In the genomic region with DNA sequence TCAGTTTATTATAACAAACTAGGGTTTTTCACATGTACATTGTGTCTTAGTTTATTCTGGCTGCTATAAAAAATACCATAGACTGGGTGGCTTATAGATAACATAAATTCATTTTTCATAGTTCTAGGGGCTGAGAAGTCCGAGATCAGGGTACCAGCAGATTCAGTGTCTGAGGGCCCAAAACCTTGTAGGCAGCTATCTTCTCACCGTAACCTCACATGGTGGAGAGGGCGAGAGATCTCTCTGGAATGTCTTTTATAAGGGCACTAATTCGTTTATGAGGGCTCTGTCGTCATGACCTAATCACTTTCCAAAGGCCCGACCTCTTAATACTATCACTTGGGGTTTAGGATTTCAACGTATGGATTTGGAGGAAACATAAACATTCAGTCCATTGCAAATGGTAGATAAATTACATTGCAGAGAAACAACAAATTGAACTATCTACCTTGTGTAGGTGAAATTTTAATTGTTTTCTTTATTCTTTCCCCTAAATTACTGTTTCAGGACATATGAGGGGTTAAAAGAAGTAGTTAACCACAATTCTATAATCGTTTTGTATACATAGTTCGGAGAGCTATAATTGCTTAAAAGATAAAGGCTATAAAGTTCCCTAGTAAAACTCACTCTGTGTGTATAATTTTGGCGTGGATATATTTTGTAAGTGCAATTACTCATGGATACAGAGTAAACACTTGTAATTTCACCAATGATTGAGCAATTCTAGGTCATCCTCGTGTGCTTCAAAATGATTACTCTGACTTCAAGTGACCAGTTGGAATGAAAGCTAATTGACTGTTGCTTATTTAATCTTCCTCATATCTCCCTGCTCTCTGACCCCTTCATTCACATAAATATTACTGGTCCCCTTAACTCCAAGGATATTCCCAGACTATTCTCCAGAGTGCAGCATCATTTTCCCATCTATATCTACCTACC, we compare ENCODE assay signal across 23 cellular contexts.
DNase-seq lines count a peak whose midpoint lies in the region; ATAC-seq, FAIRE-seq and TF ChIP-seq lines count a peak whose summit lies in the region.
"Had no signal": no experiment of that assay in that cellular context is flagged by ENCODE, and none has a peak within 500 bp of the region (broad histone marks: within the 10 kb centered on the region; RNA-seq: fewer than 3 reads in every experiment).

No MANE protein-coding gene starts in this region.

- H3K9ac ChIP-seq in astrocyte (ENCODE audit: low read length): no peak overlapping the region

- CTCF ChIA-PET in HEK293 (lab: Yijun Ruan, JAX): interaction anchor here (1.2 to 1.3 kb wide), 3 partner anchors 11 to 175 kb away, joined by 3 to 5 read pairs (median 3); no protein-coding TSS in a partner anchor

- peak overlapping the region; percentile 76 for H3K27ac ChIP-seq in HEK293 (ENCODE audit: extremely low read depth, low read depth, low read length)
- no peak overlapping the region for H3K27ac ChIP-seq in astrocyte (ENCODE audit: low read depth, low read length)
- H3K27ac ChIP-seq in right lobe of liver: no peak overlapping the region
- H3K27ac ChIP-seq: Peyer's patch, upper lobe of right lung had no signal

- no peak overlapping the region for H2AFZ ChIP-seq in astrocyte (ENCODE audit: low read depth, low read length)

- no peak overlapping the region for H3K4me3 ChIP-seq in HEK293 (ENCODE audit: low read depth, low read length)
- H3K4me3 ChIP-seq in astrocyte (ENCODE audit: insufficient read depth, low read depth, low read length): no peak overlapping the region
- no peak overlapping the region for H3K4me3 ChIP-seq in right lobe of liver
- H3K4me3 ChIP-seq: Peyer's patch, upper lobe of right lung had no signal

- no peaks in the 10 kb centered on the region for H3K9me3 ChIP-seq in HEK293 (ENCODE audit: control insufficient read depth, insufficient read depth, low read depth, low read length)
- H3K9me3 ChIP-seq in astrocyte (ENCODE audit: insufficient read depth, low read depth, low read length): no peaks in the 10 kb centered on the region
- H3K9me3 ChIP-seq in right lobe of liver: no peaks in the 10 kb centered on the region
- H3K9me3 ChIP-seq: Peyer's patch, upper lobe of right lung had no signal

- no peak for TF ChIP-seq POLR2A in right lobe of liver (IDR thresholded peaks at IDR 0.05)

- 52% methylated on average over 10 of the region's 11 CpGs for WGBS in right lobe of liver (ENCODE audit: insufficient coverage, low coverage, low lambda C conversion rate, missing lambda C conversion rate)

- ATAC-seq in right lobe of liver (peak; percentile 63 to 98 (median 78)), HG03457 (IDR thresholded peaks at IDR 0.05; ENCODE audit: unreplicated experiment) (no peak), HG02623 (IDR thresholded peaks at IDR 0.05; ENCODE audit: unreplicated experiment) (no peak)
- ATAC-seq: natural killer cell treated with Interleukin-12 subunit alpha and Interleukin-12 subunit beta and Interleukin-15 and Interleukin-18, amount 100 ng/mL, for 72 hours; upper lobe of right lung had no signal

- no peaks in the 10 kb centered on the region for H3K9me3 Mint-ChIP-seq in astrocyte (ENCODE audit: unreplicated experiment)
- H3K9me3 Mint-ChIP-seq: activated naive CD4-positive, alpha-beta T cell treated with anti-CD3 and anti-CD28 coated beads, Interleukin-2, amount 10 ng/mL, durations not matched to agents 7 days and 5 days; natural killer cell treated with Interleukin-12 subunit alpha and Interleukin-12 subunit beta and Interleukin-15 and Interleukin-18, amount 100 ng/mL, for 72 hours had no signal

- POLR2A ChIA-PET in HEK293 (lab: Yijun Ruan, JAX): interaction anchor here (0.5 to 1.8 kb wide), 6 partner anchors 106 to 1248 kb away, joined by 3 to 18 read pairs (median 4); a partner anchor contains a TSS

- H3K4me3 Mint-ChIP-seq in astrocyte (ENCODE audit: unreplicated experiment): no peak overlapping the region
- H3K4me3 Mint-ChIP-seq: activated naive CD4-positive, alpha-beta T cell treated with anti-CD3 and anti-CD28 coated beads, Interleukin-2, amount 10 ng/mL, durations not matched to agents 7 days and 5 days; natural killer cell treated with Interleukin-12 subunit alpha and Interleukin-12 subunit beta and Interleukin-15 and Interleukin-18, amount 100 ng/mL, for 72 hours had no signal

- H3K4me2 ChIP-seq in astrocyte (ENCODE audit: low read length): no peak overlapping the region

- no peak overlapping the region for H3K27ac Mint-ChIP-seq in astrocyte (ENCODE audit: unreplicated experiment)
- H3K27ac Mint-ChIP-seq: activated naive CD4-positive, alpha-beta T cell treated with anti-CD3 and anti-CD28 coated beads, Interleukin-2, amount 10 ng/mL, durations not matched to agents 7 days and 5 days; natural killer cell treated with Interleukin-12 subunit alpha and Interleukin-12 subunit beta and Interleukin-15 and Interleukin-18, amount 100 ng/mL, for 72 hours had no signal

- FAIRE-seq in astrocyte (lab: Jason Lieb, UNC): no peak
- FAIRE-seq in RCC 7860 (lab: Jason Lieb, UNC): no peak

- no peaks in the 10 kb centered on the region for H3K36me3 ChIP-seq in HEK293 (ENCODE audit: control insufficient read depth in 2 of 2, insufficient read depth in 1 of 2, low read length in 2 of 2)
- no peaks in the 10 kb centered on the region for H3K36me3 ChIP-seq in astrocyte (ENCODE audit: insufficient read depth, low read length)
- H3K36me3 ChIP-seq in right lobe of liver: no peaks in the 10 kb centered on the region
- H3K36me3 ChIP-seq: Peyer's patch, upper lobe of right lung had no signal

- DNase-seq in NCI-H1417 treated with DMSO at 0.1 percent for 48 hours (lab: John Stamatoyannopoulos, UW) (peak; percentile 48), astrocyte (ENCODE audit: low read depth) (peak; percentile 53), right lobe of liver (no peak), RCC 7860 (ENCODE audit: low spot score) (no peak)
- DNase-seq: activated CD4-positive, CD25-positive, alpha-beta regulatory T cell treated with anti-CD3 and anti-CD28 coated beads, Interleukin-2, amount 50 U/mL, for 72 hours; activated CD8-positive, alpha-beta memory T cell treated with anti-CD3 and anti-CD28 coated beads for 24 hours; activated naive CD4-positive, alpha-beta T cell treated with anti-CD3 and anti-CD28 coated beads, Interleukin-2, amount 10 ng/mL, durations not matched to agents 7 days and 5 days; activated T-cell treated with anti-CD3 and anti-CD28 coated beads, Interleukin-2, amount 50 U/mL, for 48 hours; foreskin melanocyte; hypothalamus; kidney; mesendoderm; NCI-H2029; NCI-H524 treated with DMSO at 0.1 percent for 48 hours; Peyer's patch; posterior cingulate gyrus; stimulated activated CD4-positive, alpha-beta T cell treated with anti-CD3 and anti-CD28 coated beads, Interleukin-4, amount 100 ng/mL, for 1 hour; T-helper 9 cell; upper lobe of right lung had no signal

- H3K27me3 ChIP-seq in astrocyte (ENCODE audit: insufficient read depth, low read length) (no peaks in the 10 kb centered on the region), right lobe of liver (no peaks in the 10 kb centered on the region)
- H3K27me3 ChIP-seq: Peyer's patch, upper lobe of right lung had no signal

- TF ChIP-seq CTCF in HEK293 (tag by site-specific recombination; IDR thresholded peaks at IDR 0.05) (no peak), astrocyte (IDR thresholded peaks at IDR 0.05; ENCODE audit: insufficient read depth, low read depth, low read length) (no peak), right lobe of liver (IDR thresholded peaks at IDR 0.05) (no peak)

- no peaks in the 10 kb centered on the region for H3K79me2 ChIP-seq in astrocyte (ENCODE audit: insufficient read depth, low read length)

- H3K27me3 Mint-ChIP-seq in astrocyte (ENCODE audit: low read depth, unreplicated experiment): peaks cover 14% of the 10 kb centered on the region

- intact Hi-C loops in right lobe of liver (cut with DNase I): no loop called here

- no peaks in the 10 kb centered on the region for H3K36me3 Mint-ChIP-seq in astrocyte (ENCODE audit: low read depth, unreplicated experiment)
- H3K36me3 Mint-ChIP-seq: activated naive CD4-positive, alpha-beta T cell treated with anti-CD3 and anti-CD28 coated beads, Interleukin-2, amount 10 ng/mL, durations not matched to agents 7 days and 5 days; natural killer cell treated with Interleukin-12 subunit alpha and Interleukin-12 subunit beta and Interleukin-15 and Interleukin-18, amount 100 ng/mL, for 72 hours had no signal

- H3K4me1 ChIP-seq in HEK293 (ENCODE audit: control insufficient read depth, insufficient read depth, low read length): peaks cover 10% of the 10 kb centered on the region; the same call in 1 of the 2 replicates
- H3K4me1 ChIP-seq in astrocyte (ENCODE audit: insufficient read depth, low read length): peaks cover 12% of the 10 kb centered on the region
- no peaks in the 10 kb centered on the region for H3K4me1 ChIP-seq in right lobe of liver
- H3K4me1 ChIP-seq: Peyer's patch, upper lobe of right lung had no signal

- H4K20me1 ChIP-seq in astrocyte (ENCODE audit: insufficient read depth, low read length): no peaks in the 10 kb centered on the region

- peaks cover 6% of the 10 kb centered on the region for H3K4me1 Mint-ChIP-seq in astrocyte (ENCODE audit: low read depth, unreplicated experiment)
- H3K4me1 Mint-ChIP-seq: activated naive CD4-positive, alpha-beta T cell treated with anti-CD3 and anti-CD28 coated beads, Interleukin-2, amount 10 ng/mL, durations not matched to agents 7 days and 5 days had no signal

TF ChIP-seq in HEK293, 187 proteins besides CTCF, POLR2A, EP300 and RAD21 (continues in another document):
- TF ChIP-seq, protein P1, sequence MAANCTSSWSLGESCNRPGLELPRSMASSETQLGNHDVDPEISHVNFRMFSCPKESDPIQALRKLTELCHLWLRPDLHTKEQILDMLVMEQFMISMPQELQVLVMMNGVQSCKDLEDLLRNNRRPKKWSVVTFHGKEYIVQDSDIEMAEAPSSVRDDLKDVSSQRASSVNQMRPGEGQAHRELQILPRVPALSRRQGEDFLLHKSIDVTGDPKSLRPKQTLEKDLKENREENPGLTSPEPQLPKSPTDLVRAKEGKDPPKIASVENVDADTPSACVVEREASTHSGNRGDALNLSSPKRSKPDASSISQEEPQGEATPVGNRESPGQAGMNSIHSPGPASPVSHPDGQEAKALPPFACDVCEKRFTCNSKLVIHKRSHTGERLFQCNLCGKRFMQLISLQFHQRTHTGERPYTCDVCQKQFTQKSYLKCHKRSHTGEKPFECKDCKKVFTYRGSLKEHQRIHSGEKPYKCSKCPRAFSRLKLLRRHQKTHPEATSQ (tag by site-specific recombination; IDR thresholded peaks at IDR 0.05): peak; percentile 49; the same call in 1 of the 2 replicates
- TF ChIP-seq SALL2 (tag by site-specific recombination; IDR thresholded peaks at IDR 0.05; ENCODE audit: borderline replicate concordance) (no peak), OVOL3 (tag by site-specific recombination; IDR thresholded peaks at IDR 0.05) (peak; percentile 95), ZNF394 (tag by site-specific recombination; IDR thresholded peaks at IDR 0.05; ENCODE audit: borderline replicate concordance) (peak; percentile 83), ZNF433 (tag by site-specific recombination; IDR thresholded peaks at IDR 0.05; ENCODE audit: low read depth) (no peak), ZBTB7A (tag by site-specific recombination; IDR thresholded peaks at IDR 0.05; ENCODE audit: low read depth) (no peak), ZNF211 (tag by site-specific recombination; IDR thresholded peaks at IDR 0.05; ENCODE audit: low read depth) (no peak), ZNF335 (tag by site-specific recombination; conservative IDR thresholded peaks at IDR 0.05) (no peak; the same call in 1 of the 2 replicates)

Comparison
In these comparisons a context has a peak if more than half of its experiments do, and no peak if none do; other contexts are left out.
1. DNase-seq: peak in NCI-H1417 treated with DMSO at 0.1 percent for 48 hours (single experiment) and astrocyte (single experiment); none in right lobe of liver (0 of 3) and RCC 7860 (single experiment).
2. ATAC-seq: peak in right lobe of liver (4 of 4); none in HG03457 (single experiment) and HG02623 (single experiment).